In genomic region chr1:155223017-155223416, GRCh38 we compare ENCODE assay signal across 1 cellular context.
A peak's percentile ranks its signal among the peaks of the same experiment; 100 is the strongest.
TF ChIP-seq lines count a peak whose summit lies in the region.

No MANE protein-coding gene starts in this region.

TF ChIP-seq in K562, 482 proteins besides CTCF, POLR2A, EP300 and RAD21 (continued from another document and continues in another):
- TF ChIP-seq ZNF609 (CRISPR knock-in tag; IDR thresholded peaks at IDR 0.05; ENCODE audit: borderline replicate concordance) (no peak), SMARCC2 (IDR thresholded peaks at IDR 0.05; ENCODE audit: low read depth) (no peak), NUFIP1 (IDR thresholded peaks at IDR 0.05; ENCODE audit: partially characterized antibody) (no peak), TBL1XR1 (IDR thresholded peaks at IDR 0.05; ENCODE audit: low read length in 2 of 2) (peak in 1 of 2 experiments; percentile 62; a peak in 1 of 4 replicates), HNRNPK (IDR thresholded peaks at IDR 0.05; ENCODE audit: low read depth, low read length, poor library complexity, severe bottlenecking) (no peak), SMAD3 (CRISPR knock-in tag; conservative IDR thresholded peaks at IDR 0.05) (no peak), ZNF146 (CRISPR knock-in tag; IDR thresholded peaks at IDR 0.05; ENCODE audit: unreplicated experiment) (no peak), PRMT5 (CRISPR knock-in tag; IDR thresholded peaks at IDR 0.05) (no peak), HMGN3 (IDR thresholded peaks at IDR 0.05; ENCODE audit: borderline replicate concordance, extremely low read depth, insufficient read length, low read depth, low read length) (no peak), PTTG1 (tag; IDR thresholded peaks at IDR 0.05; ENCODE audit: low read depth) (no peak), KLF10 (CRISPR knock-in tag; IDR thresholded peaks at IDR 0.05) (no peak), ZNF583 (CRISPR knock-in tag; IDR thresholded peaks at IDR 0.05) (no peak), XRCC3 (IDR thresholded peaks at IDR 0.05) (no peak), ZNF232 (CRISPR knock-in tag; IDR thresholded peaks at IDR 0.05) (no peak), ZBTB1 (CRISPR knock-in tag; IDR thresholded peaks at IDR 0.05; ENCODE audit: borderline replicate concordance, low read depth) (no peak), ZNF584 (CRISPR knock-in tag; IDR thresholded peaks at IDR 0.05; ENCODE audit: low read depth) (no peak), TEAD4 (IDR thresholded peaks at IDR 0.05; ENCODE audit: low read length) (0 out of 2 replicates have a peak, but pooled peaks have one; percentile 25), TEAD4 (CRISPR knock-in tag; IDR thresholded peaks at IDR 0.05; ENCODE audit: borderline replicate concordance) (no peak), GMEB1 (CRISPR knock-in tag; IDR thresholded peaks at IDR 0.05) (no peak), RBM39 (optimal IDR thresholded peaks at IDR 0.05; ENCODE audit: low read depth, low read length) (no peak), ZNF274 (IDR thresholded peaks at IDR 0.05; ENCODE audit: borderline replicate concordance, low read depth, low read length) (no peak), ZEB2 (IDR thresholded peaks at IDR 0.05) (no peak), ASH1L (IDR thresholded peaks at IDR 0.05; ENCODE audit: borderline replicate concordance, low read depth, partially characterized antibody) (no peak), MAFG (tag; conservative IDR thresholded peaks at IDR 0.05) (no peak), LARP7 (IDR thresholded peaks at IDR 0.05) (no peak), HIVEP1 (CRISPR knock-in tag; IDR thresholded peaks at IDR 0.05) (no peak), ZNF277 (CRISPR knock-in tag; IDR thresholded peaks at IDR 0.05; ENCODE audit: borderline replicate concordance) (no peak), ESRRA (IDR thresholded peaks at IDR 0.05; ENCODE audit: borderline replicate concordance, low read depth) (no peak), SMAD4 (CRISPR knock-in tag; conservative IDR thresholded peaks at IDR 0.05) (peak; percentile 37; the same call in 1 of the 2 replicates), MAFK (IDR thresholded peaks at IDR 0.05; ENCODE audit: low read length) (no peak), ZNF644 (tag; IDR thresholded peaks at IDR 0.05; ENCODE audit: low read depth) (no peak), RBM25 (IDR thresholded peaks at IDR 0.05; ENCODE audit: low read depth, low read length, severe bottlenecking) (no peak), ATF2 (CRISPR knock-in tag; IDR thresholded peaks at IDR 0.05) (no peak), CBX3 (IDR thresholded peaks at IDR 0.05; ENCODE audit: borderline replicate concordance in 1 of 2, low read length in 2 of 2) (no peak), HOMEZ (CRISPR knock-in tag; IDR thresholded peaks at IDR 0.05) (no peak), PBX2 (CRISPR knock-in tag; IDR thresholded peaks at IDR 0.05; ENCODE audit: low read depth) (no peak), PBX2 (tag; conservative IDR thresholded peaks at IDR 0.05; ENCODE audit: low read depth) (peak; percentile 53; the same call in 1 of the 2 replicates), ZNF124 (CRISPR knock-in tag; IDR thresholded peaks at IDR 0.05) (no peak), MTF1 (CRISPR knock-in tag; IDR thresholded peaks at IDR 0.05; ENCODE audit: borderline replicate concordance) (no peak), ZMIZ1 (IDR thresholded peaks at IDR 0.05; ENCODE audit: low read depth in 2 of 2, low read length in 2 of 2) (no peak)
- TF ChIP-seq, protein P1, sequence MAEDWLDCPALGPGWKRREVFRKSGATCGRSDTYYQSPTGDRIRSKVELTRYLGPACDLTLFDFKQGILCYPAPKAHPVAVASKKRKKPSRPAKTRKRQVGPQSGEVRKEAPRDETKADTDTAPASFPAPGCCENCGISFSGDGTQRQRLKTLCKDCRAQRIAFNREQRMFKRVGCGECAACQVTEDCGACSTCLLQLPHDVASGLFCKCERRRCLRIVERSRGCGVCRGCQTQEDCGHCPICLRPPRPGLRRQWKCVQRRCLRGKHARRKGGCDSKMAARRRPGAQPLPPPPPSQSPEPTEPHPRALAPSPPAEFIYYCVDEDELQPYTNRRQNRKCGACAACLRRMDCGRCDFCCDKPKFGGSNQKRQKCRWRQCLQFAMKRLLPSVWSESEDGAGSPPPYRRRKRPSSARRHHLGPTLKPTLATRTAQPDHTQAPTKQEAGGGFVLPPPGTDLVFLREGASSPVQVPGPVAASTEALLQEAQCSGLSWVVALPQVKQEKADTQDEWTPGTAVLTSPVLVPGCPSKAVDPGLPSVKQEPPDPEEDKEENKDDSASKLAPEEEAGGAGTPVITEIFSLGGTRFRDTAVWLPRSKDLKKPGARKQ (CRISPR knock-in tag; IDR thresholded peaks at IDR 0.05) = no peak
- TF ChIP-seq, protein P2, sequence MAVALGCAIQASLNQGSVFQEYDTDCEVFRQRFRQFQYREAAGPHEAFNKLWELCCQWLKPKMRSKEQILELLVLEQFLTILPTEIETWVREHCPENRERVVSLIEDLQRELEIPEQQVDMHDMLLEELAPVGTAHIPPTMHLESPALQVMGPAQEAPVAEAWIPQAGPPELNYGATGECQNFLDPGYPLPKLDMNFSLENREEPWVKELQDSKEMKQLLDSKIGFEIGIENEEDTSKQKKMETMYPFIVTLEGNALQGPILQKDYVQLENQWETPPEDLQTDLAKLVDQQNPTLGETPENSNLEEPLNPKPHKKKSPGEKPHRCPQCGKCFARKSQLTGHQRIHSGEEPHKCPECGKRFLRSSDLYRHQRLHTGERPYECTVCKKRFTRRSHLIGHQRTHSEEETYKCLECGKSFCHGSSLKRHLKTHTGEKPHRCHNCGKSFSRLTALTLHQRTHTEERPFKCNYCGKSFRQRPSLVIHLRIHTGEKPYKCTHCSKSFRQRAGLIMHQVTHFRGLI (CRISPR knock-in tag; IDR thresholded peaks at IDR 0.05) = no peak
